ENCODE assay signal across 10 cellular contexts in the genomic region with DNA sequence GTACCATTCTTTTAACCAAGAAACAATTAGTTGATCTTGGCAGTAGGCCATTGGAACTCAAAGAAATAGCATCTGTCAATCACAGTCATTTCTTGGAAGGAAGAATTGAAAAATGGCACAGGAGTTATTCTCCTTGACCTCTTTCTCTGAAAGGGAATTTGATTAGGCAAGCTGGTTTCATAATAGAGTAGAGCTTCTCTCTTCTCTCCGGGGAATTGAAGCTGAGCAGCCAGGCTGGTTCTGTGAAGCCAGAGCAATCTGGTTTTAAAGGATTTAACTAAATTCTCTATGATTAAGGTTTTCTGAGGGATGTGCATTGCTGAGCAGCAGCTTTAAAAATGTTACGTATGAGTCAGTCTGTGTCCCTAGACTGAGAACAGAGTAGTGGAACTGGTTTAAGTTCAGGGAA.
DNase-seq lines count a peak whose midpoint lies in the region; ATAC-seq and TF ChIP-seq lines count a peak whose summit lies in the region.
"Had no signal": no experiment of that assay in that cellular context is flagged by ENCODE, and none has a peak within 500 bp of the region (broad histone marks: within the 10 kb centered on the region; RNA-seq: fewer than 3 reads in every experiment).

No MANE protein-coding gene starts in this region.

- no peaks in the 10 kb centered on the region for H3K27me3 Mint-ChIP-seq in CD4-positive, alpha-beta memory T cell
- H3K27me3 Mint-ChIP-seq: activated naive CD8-positive, alpha-beta T cell had no signal

- H3K36me3 Mint-ChIP-seq in CD4-positive, alpha-beta memory T cell: peaks cover 0 to 3% of the 10 kb centered on the region in 2 donors

- no peak overlapping the region for H3K4me3 Mint-ChIP-seq in CD4-positive, alpha-beta memory T cell
- H3K4me3 Mint-ChIP-seq: activated naive CD8-positive, alpha-beta T cell had no signal

- H3K36me3 ChIP-seq in aorta (ENCODE audit: control insufficient read depth in 1 of 2, insufficient read depth in 2 of 2, low read length in 1 of 2): no peaks in the 10 kb centered on the region
- no peaks in the 10 kb centered on the region for H3K36me3 ChIP-seq in CD4-positive, alpha-beta memory T cell (ENCODE audit: insufficient read depth, low read length)

- 54 to 55% methylated on average over 2 of the region's 2 CpGs for WGBS in aorta, 2 donors

- peaks cover 0 to 1% (median 0%) of the 10 kb centered on the region in 4 donors for H3K4me1 Mint-ChIP-seq in CD4-positive, alpha-beta memory T cell

- H3K4me1 ChIP-seq in aorta (ENCODE audit: control insufficient read depth in 1 of 2, insufficient read depth in 2 of 2, low read length in 2 of 2): no peaks in the 10 kb centered on the region
- no peaks in the 10 kb centered on the region for H3K4me1 ChIP-seq in CD4-positive, alpha-beta memory T cell (ENCODE audit: insufficient read depth, low read length)

- ATAC-seq in left cardiac atrium: peak; percentile 38 to 71
- peak; percentile 57 for ATAC-seq in aorta (ENCODE audit: low FRiP score)
- ATAC-seq in HG03045 (IDR thresholded peaks at IDR 0.05; ENCODE audit: unreplicated experiment): no peak

- POLR2A ChIA-PET in CD4-positive, alpha-beta memory T cell (lab: Charles Lee; ENCODE audit: partially characterized antibody): no interaction called here

- H3K9me3 ChIP-seq in aorta (ENCODE audit: control insufficient read depth, low read length): no peaks in the 10 kb centered on the region
- no peaks in the 10 kb centered on the region for H3K9me3 ChIP-seq in CD4-positive, alpha-beta memory T cell (ENCODE audit: control insufficient read depth in 1 of 2, low read length in 2 of 2)

- CTCF ChIA-PET in CD4-positive, alpha-beta memory T cell (lab: Charles Lee; ENCODE audit: partially characterized antibody): interaction anchor here (1.0 to 7.9 kb wide), 2 partner anchors 24 to 75 kb away, joined by 3 to 153 read pairs; no protein-coding TSS in a partner anchor

- in situ Hi-C loops in astrocyte of the spinal cord (cut with HindIII; ENCODE audit: low sequenced_read_pairs): no loop called here

- no peaks in the 10 kb centered on the region for H3K27me3 ChIP-seq in aorta (ENCODE audit: control insufficient read depth in 1 of 2, insufficient read depth in 2 of 2, low read length in 1 of 2)
- H3K27me3 ChIP-seq in CD4-positive, alpha-beta memory T cell (ENCODE audit: insufficient read depth, low read length): no peaks in the 10 kb centered on the region

- H3K4me3 ChIP-seq in astrocyte of the spinal cord (ENCODE audit: low read depth, low read length): no peak overlapping the region
- no peak overlapping the region for H3K4me3 ChIP-seq in aorta (ENCODE audit: low read length in 2 of 2)
- no peak overlapping the region for H3K4me3 ChIP-seq in CD4-positive, alpha-beta memory T cell (ENCODE audit: low read length in 2 of 2)

- H3K9me3 Mint-ChIP-seq in CD4-positive, alpha-beta memory T cell: no peaks in the 10 kb centered on the region

- H3K27ac ChIP-seq in aorta (ENCODE audit: low read depth in 1 of 2, low read length in 2 of 2): no peak overlapping the region
- H3K27ac ChIP-seq in CD4-positive, alpha-beta memory T cell (ENCODE audit: low read depth, low read length): no peak overlapping the region

- no peak for TF ChIP-seq CTCF in astrocyte of the spinal cord (IDR thresholded peaks at IDR 0.05; ENCODE audit: low read depth, low read length)

- intact Hi-C loops in left cardiac atrium (cut with DNase I) (loop anchor here in 1 of 2 donors (5.0 kb wide), 1 partner anchor 78 kb away; no protein-coding TSS in a partner anchor), cardiac septum (cut with DNase I) (no loop called here), aorta (cut with DNase I) (no loop called here)
- intact Hi-C loops in CD4-positive, alpha-beta memory T cell (cut with micrococcal nuclease): no loop called here

- DNase-seq in left cardiac atrium: no peak
- no peak for DNase-seq in cardiac septum (ENCODE audit: low spot score)
- peak; percentile 37 for DNase-seq in astrocyte of the spinal cord (ENCODE audit: low read depth, low spot score)
- DNase-seq in iris pigment epithelial cell (ENCODE audit: low read depth): peak; percentile 84
- DNase-seq in aorta: no peak
- DNase-seq in CD4-positive, alpha-beta memory T cell: no peak
- DNase-seq in NCI-H128 (lab: John Stamatoyannopoulos, UW; ENCODE audit: unreplicated experiment): no peak
- DNase-seq: NCI-H510A had no signal

- H3K27ac Mint-ChIP-seq in CD4-positive, alpha-beta memory T cell: no peak overlapping the region
- H3K27ac Mint-ChIP-seq: activated naive CD8-positive, alpha-beta T cell had no signal

Comparison
In these comparisons a context has a peak if more than half of its experiments do, and no peak if none do; other contexts are left out.
1. DNase-seq: peak in astrocyte of the spinal cord (single experiment) and iris pigment epithelial cell (single experiment); none in left cardiac atrium (single experiment), cardiac septum (single experiment), aorta (0 of 2), CD4-positive, alpha-beta memory T cell (0 of 5) and NCI-H128 (single experiment).